8 cellular contexts compared by ENCODE assay signal in the genomic region with DNA sequence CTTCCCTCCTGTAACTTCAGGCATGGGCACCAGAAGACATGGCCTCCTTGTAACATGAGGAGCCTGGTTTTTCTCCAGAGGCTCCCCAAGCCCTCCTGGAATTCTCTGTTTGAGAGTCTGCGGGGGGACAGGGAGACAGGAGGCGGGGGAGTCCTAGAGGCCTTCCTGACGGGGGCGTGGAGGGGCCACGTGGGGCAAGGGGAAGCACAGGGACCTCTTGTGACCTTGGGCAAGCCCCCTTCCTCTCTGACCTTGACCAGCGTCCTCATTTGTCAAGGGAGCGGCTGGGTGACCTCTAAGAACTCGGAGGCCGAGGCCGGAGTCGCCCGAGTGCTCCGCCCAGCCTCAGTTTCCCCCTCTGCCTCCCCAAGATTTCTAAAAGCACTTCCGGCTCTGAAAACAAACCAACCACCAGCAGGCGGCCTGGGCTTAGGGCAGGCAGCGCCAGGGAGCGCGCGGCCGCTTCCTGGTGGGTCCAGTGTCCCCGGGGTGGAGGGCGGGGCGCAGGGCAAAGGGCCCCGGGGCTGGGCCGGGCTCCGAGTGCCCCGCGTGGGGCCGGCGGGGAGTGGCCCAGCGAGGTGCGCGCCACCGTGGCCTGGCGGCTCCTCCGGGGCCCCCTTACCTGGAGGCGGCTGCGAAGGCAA.
DNase-seq lines count a peak whose midpoint lies in the region; ATAC-seq lines count a peak whose summit lies in the region.

No MANE protein-coding gene starts in this region.

- peaks cover 3% of the 10 kb centered on the region for H3K36me3 Mint-ChIP-seq in T-helper 1 cell treated with Interleukin-12 subunit alpha and Interleukin-12 subunit beta and Interleukin-4 antibody, amounts not matched to agents 30 μg/mL and 1 μg/mL, for 36 hours (ENCODE audit: low read depth)

- no peaks in the 10 kb centered on the region for H3K9me3 Mint-ChIP-seq in T-helper 1 cell treated with Interleukin-12 subunit alpha and Interleukin-12 subunit beta and Interleukin-4 antibody, amounts not matched to agents 30 μg/mL and 1 μg/mL, for 36 hours

- H3K27ac Mint-ChIP-seq in T-helper 1 cell treated with Interleukin-12 subunit alpha and Interleukin-12 subunit beta and Interleukin-4 antibody, amounts not matched to agents 30 μg/mL and 1 μg/mL, for 36 hours, result peak overlapping the region; percentile 67

- peaks cover 5% of the 10 kb centered on the region for H3K27me3 Mint-ChIP-seq in T-helper 1 cell treated with Interleukin-12 subunit alpha and Interleukin-12 subunit beta and Interleukin-4 antibody, amounts not matched to agents 30 μg/mL and 1 μg/mL, for 36 hours (ENCODE audit: low read depth)

- peak; percentile 5 for DNase-seq in SIG-M5 treated with dmso at 0.1 percent for 504 hours (lab: John Stamatoyannopoulos, UW; ENCODE audit: unreplicated experiment)
- no peak for DNase-seq in SIG-M5 (lab: John Stamatoyannopoulos, UW)
- peak; percentile 10 for DNase-seq in amniotic stem cell (lab: John Stamatoyannopoulos, UW)
- DNase-seq in iPS-NIHi7 (ENCODE audit: extremely low spot score), result peak; percentile 43
- peak; percentile 77 for DNase-seq in stimulated activated CD4-positive, alpha-beta T cell treated with anti-CD3 and anti-CD28 coated beads, Interleukin-15, amount 100 ng/mL, for 24 hours

- ATAC-seq in HG03432 (IDR thresholded peaks at IDR 0.05; ENCODE audit: unreplicated experiment) (peak; percentile 73), HG03039 (IDR thresholded peaks at IDR 0.05; ENCODE audit: unreplicated experiment) (no peak)

- H3K4me3 Mint-ChIP-seq in T-helper 1 cell treated with Interleukin-12 subunit alpha and Interleukin-12 subunit beta and Interleukin-4 antibody, amounts not matched to agents 30 μg/mL and 1 μg/mL, for 36 hours, result peak overlapping the region; percentile 71

- H3K4me1 Mint-ChIP-seq in T-helper 1 cell treated with Interleukin-12 subunit alpha and Interleukin-12 subunit beta and Interleukin-4 antibody, amounts not matched to agents 30 μg/mL and 1 μg/mL, for 36 hours (ENCODE audit: low read depth), result peaks cover 15% of the 10 kb centered on the region
